ENCODE assay signal across 16 cellular contexts in the genomic region with DNA sequence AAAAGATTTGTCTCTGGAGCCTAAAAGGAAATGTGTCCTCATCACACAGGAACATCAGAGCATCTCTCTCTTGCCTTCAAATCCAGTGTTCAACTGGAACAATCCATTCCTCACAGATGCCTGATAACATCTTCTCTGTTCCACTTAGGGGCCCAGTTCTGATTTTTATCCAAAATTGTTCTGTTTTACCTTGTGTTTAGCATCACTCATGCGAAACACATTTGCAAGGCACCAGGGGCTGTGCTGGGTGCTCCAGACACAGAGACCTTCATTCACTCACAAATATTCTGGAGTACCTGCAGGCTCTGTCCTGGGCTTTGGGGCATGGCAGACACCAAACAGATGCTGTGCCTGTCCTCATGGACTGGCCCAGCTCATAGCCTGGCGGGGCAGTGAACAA. TPM values are rescaled to one million over a fixed set of nuclear protein-coding genes. Genes with fewer than 3 reads are reported as not detected.
DNase-seq lines count a peak whose midpoint lies in the region; ATAC-seq and TF ChIP-seq lines count a peak whose summit lies in the region.
"Had no signal": no experiment of that assay in that cellular context is flagged by ENCODE, and none has a peak within 500 bp of the region (broad histone marks: within the 10 kb centered on the region; RNA-seq: fewer than 3 reads in every experiment).

No MANE protein-coding gene starts in this region.

- no peak overlapping the region for H2AK9ac ChIP-seq in IMR-90 (replicated peaks; ENCODE audit: low read depth, low read length, poor library complexity)

- DNase-seq in BE2C (peak; percentile 47), IMR-90 (no peak), osteoblast (ENCODE audit: insufficient read length, low spot score, missing footprints) (peak; percentile 18)
- DNase-seq in stimulated activated CD4-positive, alpha-beta T cell treated with anti-CD3 and anti-CD28 coated beads, Interleukin-12 subunit alpha, Interleukin-12 subunit beta, amount 100 ng/mL, for 4 hours: no peak
- DNase-seq: 8988T; ACHN; Caco-2; Calu3; CD4-positive, alpha-beta T cell; CD8-positive, alpha-beta T cell; DMS79 treated with DMSO at 0.1 percent for 48 hours; GF-D8 had no signal

- no TSS peak for BruUV-seq in IMR-90 (replicated peaks; lab: Mats Ljungman, UMichigan)

- POLR2A ChIA-PET in IMR-90 (lab: Charles Lee; ENCODE audit: unreplicated experiment): no interaction called here

- peaks cover 2 to 45% of the 10 kb centered on the region in 2 experiments; a peak in 3 of 4 replicates for H3K79me1 ChIP-seq in IMR-90 (ENCODE audit: low read depth in 1 of 2, low read length in 2 of 2)

- H3K18ac ChIP-seq in IMR-90 (ENCODE audit: low read depth, low read length): no peak overlapping the region

- H2BK120ac ChIP-seq in IMR-90 (ENCODE audit: low read depth, low read length): no peak overlapping the region

- no peak overlapping the region for H4K5ac ChIP-seq in IMR-90 (ENCODE audit: low read depth, low read length)

- H4K8ac ChIP-seq in IMR-90 (ENCODE audit: low read depth in 2 of 2, low read length in 2 of 2): no peak overlapping the region

- WGBS in IMR-90 (ENCODE audit: extremely low coverage in 2 of 2, insufficient read length in 1 of 2), 2 experiments: 93% methylated on average over 2 of the region's 2 CpGs; no CpG with 5 or more reads in 1 of the 2 experiments

- H3K4me3 ChIP-seq in BE2C (ENCODE audit: low read depth, low read length) (no peak overlapping the region), IMR-90 (ENCODE audit: insufficient read depth, low read depth, low read length) (no peak overlapping the region), osteoblast (ENCODE audit: insufficient read depth, low read length) (no peak overlapping the region)
- H3K4me3 ChIP-seq: BLaER1 treated with 17β-estradiol and CSF1 and Interleukin-3, amounts not matched to agents 10 nM and 100 nM had no signal

- H3K27me3 ChIP-seq in BE2C (peaks cover 3% of the 10 kb centered on the region), IMR-90 (ENCODE audit: control insufficient read depth, insufficient read depth, low read length) (peaks cover 4% of the 10 kb centered on the region), osteoblast (ENCODE audit: insufficient read depth, low read length) (peaks cover 37% of the 10 kb centered on the region)
- H3K27me3 ChIP-seq: BLaER1 treated with 17β-estradiol and CSF1 and Interleukin-3, amounts not matched to agents 10 nM and 100 nM had no signal

- H3K14ac ChIP-seq in IMR-90 (replicated peaks; ENCODE audit: low read depth, low read length): no peak overlapping the region; the same call in 1 of the 2 replicates

- H3K27ac ChIP-seq in IMR-90 (ENCODE audit: insufficient read depth, low read length) (no peak overlapping the region), osteoblast (ENCODE audit: low read depth, low read length) (no peak overlapping the region)
- H3K27ac ChIP-seq: BLaER1 treated with 17β-estradiol and CSF1 and Interleukin-3, amounts not matched to agents 10 nM and 100 nM; C4-2B had no signal

- no peak overlapping the region for H2AK5ac ChIP-seq in IMR-90 (ENCODE audit: low read depth, low read length)

- H2BK5ac ChIP-seq in IMR-90 (ENCODE audit: low read depth, low read length, poor library complexity, severe bottlenecking): no peak overlapping the region

- no peak overlapping the region for H4K91ac ChIP-seq in IMR-90 (ENCODE audit: insufficient read depth, low read depth, low read length)

- in situ Hi-C loops in IMR-90 (cut with MboI; ENCODE audit: low sequenced_read_pairs): no loop called here

- no peak overlapping the region for H2BK20ac ChIP-seq in IMR-90 (ENCODE audit: low read depth, low read length)

- H3K4ac ChIP-seq in IMR-90 (ENCODE audit: low read depth, low read length): no peak overlapping the region

- no peaks in the 10 kb centered on the region for H3K36me3 ChIP-seq in BE2C
- H3K36me3 ChIP-seq in IMR-90 (ENCODE audit: control insufficient read depth, insufficient read depth, low read length): no peaks in the 10 kb centered on the region
- no peaks in the 10 kb centered on the region for H3K36me3 ChIP-seq in osteoblast (ENCODE audit: insufficient read depth, low read length)
- H3K36me3 ChIP-seq: BLaER1 treated with 17β-estradiol and CSF1 and Interleukin-3, amounts not matched to agents 10 nM and 100 nM had no signal

- CTCF ChIA-PET in IMR-90 (lab: Yijun Ruan, JAX): no interaction called here

- no peak overlapping the region for H2AFZ ChIP-seq in IMR-90 (replicated peaks; ENCODE audit: low read length, poor library complexity)
- H2AFZ ChIP-seq in osteoblast (ENCODE audit: low read length): no peak overlapping the region

- H3K9ac ChIP-seq in IMR-90 (ENCODE audit: low read depth, low read length): no peak overlapping the region
- H3K9ac ChIP-seq: BLaER1 treated with 17β-estradiol and CSF1 and Interleukin-3, amounts not matched to agents 10 nM and 100 nM had no signal

- intact Hi-C loops in IMR-90 (cut with micrococcal nuclease): no loop called here

- dilution Hi-C loops in IMR-90 (cut with HindIII; ENCODE audit: low sequenced_read_pairs, unreplicated experiment): no loop called here

- TF ChIP-seq CTCF in BE2C (IDR thresholded peaks at IDR 0.05; ENCODE audit: low read depth, low read length): no peak
- no peak for TF ChIP-seq CTCF in IMR-90 (conservative IDR thresholded peaks at IDR 0.05; ENCODE audit: low read depth, low read length)
- TF ChIP-seq CTCF in osteoblast (IDR thresholded peaks at IDR 0.05; ENCODE audit: extremely low read depth, low read depth, low read length): no peak

- H3K4me2 ChIP-seq in IMR-90 (ENCODE audit: low read depth, low read length): no peak overlapping the region
- H3K4me2 ChIP-seq in osteoblast (ENCODE audit: insufficient read depth, low read length): no peak overlapping the region
- H3K4me2 ChIP-seq: BLaER1 treated with 17β-estradiol and CSF1 and Interleukin-3, amounts not matched to agents 10 nM and 100 nM had no signal

- no peaks in the 10 kb centered on the region for H3K79me2 ChIP-seq in osteoblast (ENCODE audit: insufficient read depth, low read length)

- ATAC-seq in IMR-90 (ENCODE audit: low read depth): no peak
- ATAC-seq in GM21529 (IDR thresholded peaks at IDR 0.05; ENCODE audit: unreplicated experiment): no peak
- ATAC-seq: CD8-positive, alpha-beta T cell had no signal

- peaks cover 7% of the 10 kb centered on the region; the same call in 1 of the 2 replicates for H3K9me1 ChIP-seq in IMR-90 (ENCODE audit: insufficient read depth, low read length)

- no peak overlapping the region for H2BK15ac ChIP-seq in IMR-90 (ENCODE audit: low read depth, low read length)

- H4K20me1 ChIP-seq in IMR-90 (ENCODE audit: insufficient read depth, low read length): peaks cover 41% of the 10 kb centered on the region
- no peaks in the 10 kb centered on the region for H4K20me1 ChIP-seq in osteoblast (ENCODE audit: insufficient read depth, low read length)
- H4K20me1 ChIP-seq: BLaER1 treated with 17β-estradiol and CSF1 and Interleukin-3, amounts not matched to agents 10 nM and 100 nM had no signal

- H3K23ac ChIP-seq in IMR-90 (ENCODE audit: low read depth, low read length): peak overlapping the region; percentile 40; the same call in 1 of the 2 replicates

- H3K4me1 ChIP-seq in BE2C: no peaks in the 10 kb centered on the region
- H3K4me1 ChIP-seq in IMR-90 (ENCODE audit: control insufficient read depth, insufficient read depth, low read length): no peaks in the 10 kb centered on the region
- no peaks in the 10 kb centered on the region for H3K4me1 ChIP-seq in osteoblast (ENCODE audit: insufficient read depth, low read length)
- H3K4me1 ChIP-seq: BLaER1 treated with 17β-estradiol and CSF1 and Interleukin-3, amounts not matched to agents 10 nM and 100 nM; Caco-2 had no signal

- TF ChIP-seq POLR2A in IMR-90 (IDR thresholded peaks at IDR 0.05; ENCODE audit: low read depth, low read length): no peak

- H3K9me3 ChIP-seq in BE2C (no peaks in the 10 kb centered on the region), IMR-90 (ENCODE audit: control insufficient read depth, insufficient read depth, low read length) (no peaks in the 10 kb centered on the region), osteoblast (ENCODE audit: low read depth, low read length) (no peaks in the 10 kb centered on the region)
- H3K9me3 ChIP-seq: BLaER1 treated with 17β-estradiol and CSF1 and Interleukin-3, amounts not matched to agents 10 nM and 100 nM; Caco-2 had no signal

- no peak overlapping the region for H3K56ac ChIP-seq in IMR-90 (ENCODE audit: extremely low read depth, insufficient read depth, low read length)

- TF ChIP-seq RAD21 in IMR-90 (IDR thresholded peaks at IDR 0.05; ENCODE audit: low read length): no peak

TF ChIP-seq in IMR-90, 13 proteins besides CTCF, POLR2A, EP300 and RAD21 (continues in another document):
- no peak for TF ChIP-seq NFE2L2 (IDR thresholded peaks at IDR 0.05; ENCODE audit: low read depth, low read length)
- TF ChIP-seq USF2 (IDR thresholded peaks at IDR 0.05; ENCODE audit: low read depth, low read length): no peak
- no peak for TF ChIP-seq MXI1 (IDR thresholded peaks at IDR 0.05; ENCODE audit: borderline replicate concordance, low read depth, low read length)
- no peak for TF ChIP-seq CEBPB (IDR thresholded peaks at IDR 0.05; ENCODE audit: low read depth, low read length)
- no peak for TF ChIP-seq SMC3 (IDR thresholded peaks at IDR 0.05; ENCODE audit: low read depth, low read length)
- no peak for TF ChIP-seq FOS (IDR thresholded peaks at IDR 0.05; ENCODE audit: low read depth, low read length)
- no peak for TF ChIP-seq CHD1 (IDR thresholded peaks at IDR 0.05; ENCODE audit: low read depth, low read length)
- TF ChIP-seq MAZ (IDR thresholded peaks at IDR 0.05; ENCODE audit: borderline replicate concordance, low read depth, low read length): no peak
- TF ChIP-seq RCOR1 (IDR thresholded peaks at IDR 0.05; ENCODE audit: insufficient replicate concordance, low read length): no peak

RNA-seq across cellular contexts. Expression of gene GABBR2, which starts 13.8 kb away (rescaled TPM):
- 1.1 TPM for polyA plus RNA-seq in BE2C (2012; ENCODE audit: insufficient read depth, insufficient read length, low read depth)
- 19.4 and 20.3 TPM in 2 replicates for total RNA-seq in IMR-90 (2012; rRNA removed)
- 14.2 and 15.4 TPM in 2 replicates for polyA plus RNA-seq in IMR-90 (2012; rRNA removed)
- polyA plus RNA-seq in IMR-90 (2012; cell fraction: cytosol; rRNA removed): 9.2 and 11.7 TPM in 2 replicates
- polyA plus RNA-seq in IMR-90 (2012; cell fraction: nucleus; rRNA removed; ENCODE audit: low replicate concordance): 5.3 and 6.3 TPM in 2 replicates
- under 0.01 and 0.88 TPM in 2 replicates for total RNA-seq in osteoblast
- total RNA-seq: A673; CD4-positive, alpha-beta T cell; CD8-positive, alpha-beta T cell had no signal

Comparison
In these comparisons a context has a peak if more than half of its experiments do, and no peak if none do; other contexts are left out.
1. DNase-seq: peak in BE2C (single experiment) and osteoblast (single experiment); none in IMR-90 (single experiment) and stimulated activated CD4-positive, alpha-beta T cell treated with anti-CD3 and anti-CD28 coated beads, Interleukin-12 subunit alpha, Interleukin-12 subunit beta, amount 100 ng/mL, for 4 hours (single experiment).
2. RNA of gene GABBR2, which starts 13.8 kb away (total RNA-seq): 19.4 to 20.3 TPM in IMR-90; under 0.01 to 0.88 TPM in osteoblast; every median in the first group is over 10 times any median in the second.